1 cellular context compared by ENCODE assay signal in genomic region chr19:1103691-1104451, GRCh38.
TF ChIP-seq lines count a peak whose summit lies in the region.

Gene GPX4, plus strand, starts transcription at chr19:1103994. Its CDS starts 50 bp downstream, at chr19:1104044.

TF ChIP-seq in HepG2, 621 proteins besides CTCF, POLR2A, EP300 and RAD21 (continued from another document and continues in another):
- TF ChIP-seq IRF9 (CRISPR knock-in tag; IDR thresholded peaks at IDR 0.05; ENCODE audit: borderline replicate concordance) (peak; percentile 89; the same call in 1 of the 2 replicates), PCBP1 (IDR thresholded peaks at IDR 0.05; ENCODE audit: borderline replicate concordance, low read depth, low read length) (no peak), ZFY (CRISPR knock-in tag; IDR thresholded peaks at IDR 0.05) (peak; percentile 78; the same call in 1 of the 2 replicates), HES4 (CRISPR knock-in tag; IDR thresholded peaks at IDR 0.05; ENCODE audit: borderline replicate concordance) (peak; percentile 97), SMC3 (IDR thresholded peaks at IDR 0.05; ENCODE audit: low read length) (no peak), POLR2G (IDR thresholded peaks at IDR 0.05; ENCODE audit: low read depth, low read length) (peak; percentile 98), AGO2 (optimal IDR thresholded peaks at IDR 0.05; ENCODE audit: low read depth, low read length) (peak; percentile 70), AKNA (CRISPR knock-in tag; IDR thresholded peaks at IDR 0.05; ENCODE audit: borderline replicate concordance) (no peak), ELF4 (CRISPR knock-in tag; IDR thresholded peaks at IDR 0.05; ENCODE audit: borderline replicate concordance) (no peak), ZNF20 (CRISPR knock-in tag; IDR thresholded peaks at IDR 0.05) (no peak), ZFP36L1 (CRISPR knock-in tag; IDR thresholded peaks at IDR 0.05) (peak; percentile 61; the same call in 1 of the 2 replicates), HIVEP1 (CRISPR knock-in tag; IDR thresholded peaks at IDR 0.05) (no peak), ZBTB38 (CRISPR knock-in tag; IDR thresholded peaks at IDR 0.05) (peak; percentile 64), NPAS2 (CRISPR knock-in tag; IDR thresholded peaks at IDR 0.05; ENCODE audit: borderline replicate concordance) (no peak), CAMTA2 (CRISPR knock-in tag; IDR thresholded peaks at IDR 0.05; ENCODE audit: borderline replicate concordance) (peak; percentile 82), PAXIP1 (CRISPR knock-in tag; conservative IDR thresholded peaks at IDR 0.05) (0 out of 2 replicates have a peak, but pooled peaks have one; percentile 14), ELF1 (CRISPR knock-in tag; IDR thresholded peaks at IDR 0.05) (peak; percentile 50; the same call in 1 of the 2 replicates), ZNF761 (CRISPR knock-in tag; conservative IDR thresholded peaks at IDR 0.05) (no peak), POGK (CRISPR knock-in tag; conservative IDR thresholded peaks at IDR 0.05) (peak; percentile 68), ZSCAN9 (CRISPR knock-in tag; IDR thresholded peaks at IDR 0.05; ENCODE audit: borderline replicate concordance) (peak; percentile 84), FLYWCH1 (CRISPR knock-in tag; IDR thresholded peaks at IDR 0.05) (no peak), TCF7 (IDR thresholded peaks at IDR 0.05; ENCODE audit: low read depth) (no peak), HNRNPL (IDR thresholded peaks at IDR 0.05; ENCODE audit: low read depth, low read length) (no peak), THAP9 (CRISPR knock-in tag; IDR thresholded peaks at IDR 0.05; ENCODE audit: borderline replicate concordance) (peak; percentile 19; the same call in 1 of the 2 replicates), STAT5B (CRISPR knock-in tag; IDR thresholded peaks at IDR 0.05) (peak; percentile 47; the same call in 1 of the 2 replicates), ZNF616 (CRISPR knock-in tag; IDR thresholded peaks at IDR 0.05; ENCODE audit: low read depth) (no peak; the same call in 1 of the 2 replicates), PCBP2 (optimal IDR thresholded peaks at IDR 0.05; ENCODE audit: low read depth, low read length, poor library complexity, severe bottlenecking) (no peak), TBP (CRISPR knock-in tag; IDR thresholded peaks at IDR 0.05) (no peak), PHF5A (CRISPR knock-in tag; IDR thresholded peaks at IDR 0.05; ENCODE audit: low read depth, unreplicated experiment) (no peak), ZFP41 (CRISPR knock-in tag; IDR thresholded peaks at IDR 0.05; ENCODE audit: borderline replicate concordance) (no peak), PBX3 (CRISPR knock-in tag; IDR thresholded peaks at IDR 0.05; ENCODE audit: borderline replicate concordance) (no peak), SNAPC5 (CRISPR knock-in tag; IDR thresholded peaks at IDR 0.05; ENCODE audit: borderline replicate concordance) (0 out of 2 replicates have a peak, but pooled peaks have one; percentile 62), RBM39 (IDR thresholded peaks at IDR 0.05; ENCODE audit: low read depth, low read length, poor library complexity, severe bottlenecking) (peak; percentile 90), ONECUT2 (CRISPR knock-in tag; IDR thresholded peaks at IDR 0.05) (no peak), ZNF703 (CRISPR knock-in tag; IDR thresholded peaks at IDR 0.05; ENCODE audit: borderline replicate concordance) (no peak; the same call in 1 of the 2 replicates), ZHX2 (IDR thresholded peaks at IDR 0.05; ENCODE audit: low read depth) (no peak), ZHX2 (CRISPR knock-in tag; IDR thresholded peaks at IDR 0.05; ENCODE audit: borderline replicate concordance) (no peak), MZF1 (CRISPR knock-in tag; IDR thresholded peaks at IDR 0.05; ENCODE audit: borderline replicate concordance) (no peak)
